In genomic region chr1:201946224-201946908, GRCh38 we compare ENCODE assay signal across 10 cellular contexts. TPM values are rescaled to one million over a fixed set of nuclear protein-coding genes. Genes with fewer than 3 reads are reported as not detected.
DNase-seq lines count a peak whose midpoint lies in the region; ATAC-seq, FAIRE-seq and TF ChIP-seq lines count a peak whose summit lies in the region.
"Had no signal": no experiment of that assay in that cellular context is flagged by ENCODE, and none has a peak within 500 bp of the region (broad histone marks: within the 10 kb centered on the region; RNA-seq: fewer than 3 reads in every experiment).

Gene LMOD1 (minus strand): TSS chr1:201946548. CDS start chr1:201946340, 208 bp downstream.

- peaks cover 15 to 30% of the 10 kb centered on the region in 2 donors for H3K27me3 ChIP-seq in mucosa of rectum (ENCODE audit: control insufficient read depth in 2 of 2, insufficient read depth in 2 of 2, low read length in 2 of 2)

- CTCF ChIA-PET in HEK293T (lab: Yijun Ruan, JAX), result interaction anchor here (0.9 to 2.5 kb wide), 3 partner anchors 10 to 50 kb away, joined by 3 to 17 read pairs (median 3); no protein-coding TSS in a partner anchor

- H3K4me1 Mint-ChIP-seq in type B pancreatic cell (ENCODE audit: unreplicated experiment), result peaks cover 43% of the 10 kb centered on the region

- peak; percentile 12 for TF ChIP-seq CTCF in type B pancreatic cell (conservative IDR thresholded peaks at IDR 0.05)

- in situ Hi-C loops in ACHN (cut with HindIII; ENCODE audit: low pct_ligation_motif_present, low pct_unique_long_range_greater_than_20kb, low sequenced_read_pairs), result no loop called here

- H3K4me3 ChIP-seq in mucosa of rectum (ENCODE audit: low read length in 2 of 2), result peak within 1 kb of the TSS; percentile 62 to 78

- ATAC-seq in GM21367 (IDR thresholded peaks at IDR 0.05; ENCODE audit: unreplicated experiment), result no peak

- peak within 1 kb of the TSS; percentile 84 for H3K4me3 Mint-ChIP-seq in type B pancreatic cell

- POLR2A ChIA-PET in HEK293T (lab: Yijun Ruan, JAX), result interaction anchor here (1.4 to 2.6 kb wide), 3 partner anchors 8 to 50 kb away, joined by 4 to 22 read pairs (median 9); partner anchors contain the start of genes RNPEP and TIMM17A

- H3K27ac ChIP-seq in mucosa of rectum (ENCODE audit: low read depth in 2 of 2, low read length in 2 of 2), result peak within 1 kb of the TSS; percentile 81 to 82

- H3K9me3 ChIP-seq in mucosa of rectum (ENCODE audit: control insufficient read depth in 2 of 2, low read length in 2 of 2), result no peaks in the 10 kb centered on the region

- H3K9ac ChIP-seq in mucosa of rectum (ENCODE audit: low read depth in 1 of 2, low read length in 2 of 2), result peak within 1 kb of the TSS; percentile 74 to 76

- H3K9me3 Mint-ChIP-seq in type B pancreatic cell, result no peaks in the 10 kb centered on the region

- peak within 1 kb of the TSS; percentile 53 for H3K27ac Mint-ChIP-seq in type B pancreatic cell

- no peaks in the 10 kb centered on the region for H3K36me3 Mint-ChIP-seq in type B pancreatic cell

- DNase-seq in ACHN, result peak; percentile 85
- DNase-seq in HEK293T (ENCODE audit: extremely low spot score), result peak; percentile 87
- DNase-seq in fibroblast of peridontal ligament (ENCODE audit: extremely low read depth), result peak; percentile 96
- DNase-seq in type B pancreatic cell (ENCODE audit: extremely low spot score, unreplicated experiment), result peak; percentile 83
- DNase-seq in activated CD4-positive, alpha-beta T cell treated with anti-CD3 and anti-CD28 coated beads for 1 hour, result no peak

- H3K27me3 Mint-ChIP-seq in type B pancreatic cell, result peaks cover 32% of the 10 kb centered on the region

- peak; percentile 92 for FAIRE-seq in TTC549 (lab: Jason Lieb, UNC)
- FAIRE-seq: GM18507 had no signal

- peaks cover 0 to 3% of the 10 kb centered on the region in 2 donors for H3K4me1 ChIP-seq in mucosa of rectum (ENCODE audit: control insufficient read depth in 2 of 2, insufficient read depth in 2 of 2, low read length in 2 of 2)

- no peaks in the 10 kb centered on the region for H3K36me3 ChIP-seq in mucosa of rectum (ENCODE audit: control insufficient read depth in 2 of 2, insufficient read depth in 2 of 2, low read length in 2 of 2)

TF ChIP-seq in HEK293T, 16 proteins besides CTCF, POLR2A, EP300 and RAD21:
- 0 out of 2 replicates have a peak, but pooled peaks have one; percentile 62 for TF ChIP-seq HDGF (IDR thresholded peaks at IDR 0.05; ENCODE audit: borderline replicate concordance)
- TF ChIP-seq BHLHE40 (IDR thresholded peaks at IDR 0.05; ENCODE audit: borderline replicate concordance), result no peak
- peak; percentile 67 for TF ChIP-seq L3MBTL2 (conservative IDR thresholded peaks at IDR 0.05)
- TF ChIP-seq PKNOX1 (IDR thresholded peaks at IDR 0.05), result peak; percentile 74

RNA-seq across cellular contexts. Expression of gene LMOD1, which starts in this region (rescaled TPM):
- 0.52 and 3.7 TPM in 2 replicates for total RNA-seq in type B pancreatic cell (ENCODE audit: low replicate concordance)
- total RNA-seq: mononuclear cell had no signal
